14 cellular contexts compared by ENCODE assay signal in genomic region chr11:100624346-100624745, GRCh38.
"Had no signal": no experiment of that assay in that cellular context is flagged by ENCODE, and none has a peak within 500 bp of the region (broad histone marks: within the 10 kb centered on the region; RNA-seq: fewer than 3 reads in every experiment).

No MANE protein-coding gene starts in this region.

- ATAC-seq: activated T-cell treated with anti-CD3 and anti-CD28 coated beads, Interleukin-2, amount 50 U/mL, for 72 hours; heart right ventricle had no signal

- DNase-seq: activated CD4-positive, alpha-beta T cell treated with anti-CD3 and anti-CD28 coated beads, Interleukin-2, amount 50 U/mL, for 4 hours; activated effector memory CD4-positive, alpha-beta T cell treated with anti-CD3 and anti-CD28 coated beads, Interleukin-2, amount 50 U/mL, for 16 hours; activated naive CD4-positive, alpha-beta T cell treated with anti-CD3 and anti-CD28 coated beads, Interleukin-2, amount 50 U/mL, for 16 hours; activated T-cell treated with anti-CD3 and anti-CD28 coated beads, Interleukin-2, amount 50 U/mL, for 72 hours; heart right ventricle; immature natural killer cell; stimulated activated CD4-positive, alpha-beta T cell treated with anti-CD3 and anti-CD28 coated beads, Interleukin-2, amount 100 ng/mL, for 24 hours; stimulated activated naive CD4-positive, alpha-beta T cell treated with Interleukin-2 at 50 U/mL for 16 hours; substantia nigra; T-helper 2 cell; tibial artery; WERI-Rb-1 had no signal

- H3K27ac ChIP-seq: coronary artery, heart right ventricle, tibial artery, WERI-Rb-1 had no signal

- H3K4me1 ChIP-seq: tibial artery had no signal

- H3K36me3 ChIP-seq: heart right ventricle, tibial artery, WERI-Rb-1 had no signal

- H3K4me3 ChIP-seq: coronary artery, heart right ventricle, lung, tibial artery had no signal
